In genomic region chr1:11496551-11497080, GRCh38 we compare ENCODE assay signal across 24 cellular contexts. TPM values are rescaled to one million over a fixed set of nuclear protein-coding genes. Genes with fewer than 3 reads are reported as not detected.
"Had no signal": no experiment of that assay in that cellular context is flagged by ENCODE, and none has a peak within 500 bp of the region (broad histone marks: within the 10 kb centered on the region; RNA-seq: fewer than 3 reads in every experiment).

No MANE protein-coding gene starts in this region.

- H3K9me3 ChIP-seq: gastrocnemius medialis, left lung, neutrophil, prostate gland, thoracic aorta had no signal

- H3K4me1 Mint-ChIP-seq: stimulated activated memory B cell treated with anti-CD40 and anti-IgM and Interleukin-4, amounts not matched to agents 10 μg/mL and 1 μg/mL and 100 μg/mL, for 72 hours had no signal

- H3K27me3 ChIP-seq: dorsolateral prefrontal cortex, hepatocyte, right atrium auricular region had no signal

- H3K4me1 ChIP-seq: gastrocnemius medialis, heart left ventricle, left lung, parathyroid adenoma, prostate gland, right atrium auricular region, spleen, tibial nerve had no signal

- H3K27ac Mint-ChIP-seq: naive thymus-derived CD4-positive, alpha-beta T cell; stimulated activated memory B cell treated with anti-CD40 and anti-IgM and Interleukin-4, amounts not matched to agents 10 μg/mL and 1 μg/mL and 100 μg/mL, for 72 hours had no signal

- H3K36me3 ChIP-seq: gastrocnemius medialis, heart left ventricle, left lung, neutrophil, prostate gland, right atrium auricular region, spleen, thoracic aorta, tibial nerve, upper lobe of left lung had no signal

- ATAC-seq: gastrocnemius medialis; heart left ventricle; left cardiac atrium; left lung; naive thymus-derived CD4-positive, alpha-beta T cell; stimulated activated memory B cell treated with anti-CD40 and anti-IgM and Interleukin-4, amounts not matched to agents 10 μg/mL and 1 μg/mL and 100 μg/mL, for 72 hours; stimulated activated naive CD8-positive, alpha-beta T cell treated with anti-CD3 and anti-CD28 coated beads, Interleukin-15, Interleukin-2, amounts not matched to agents 100 U/mL and 50 U/mL, for 24 hours had no signal

- H3K4me3 Mint-ChIP-seq: naive thymus-derived CD4-positive, alpha-beta T cell; stimulated activated memory B cell treated with anti-CD40 and anti-IgM and Interleukin-4, amounts not matched to agents 10 μg/mL and 1 μg/mL and 100 μg/mL, for 72 hours had no signal

- H3K4me3 ChIP-seq: dorsolateral prefrontal cortex, gastrocnemius medialis, heart left ventricle, hepatocyte, left lung, prostate gland, right atrium auricular region, skin epidermis, spleen, thoracic aorta, tibial nerve, upper lobe of left lung had no signal

- H3K79me2 ChIP-seq: hepatocyte, parathyroid adenoma had no signal

- H2AFZ ChIP-seq: hepatocyte, parathyroid adenoma had no signal

- H3K4me2 ChIP-seq: hepatocyte had no signal

- DNase-seq: effector CD4-positive, alpha-beta T cell; foreskin fibroblast; gastrocnemius medialis; heart left ventricle; left cardiac atrium; left lung; mesenchymal stem cell; midbrain; naive thymus-derived CD4-positive, alpha-beta T cell; spleen; stimulated activated CD4-positive, alpha-beta T cell treated with anti-CD3 and anti-CD28 coated beads, Interleukin-4, amount 100 ng/mL, for 4 hours; stimulated activated naive CD8-positive, alpha-beta T cell treated with anti-CD3 and anti-CD28 coated beads, Interleukin-15, Interleukin-2, amounts not matched to agents 100 U/mL and 50 U/mL, for 24 hours had no signal

- H3K27ac ChIP-seq: dorsolateral prefrontal cortex, gastrocnemius medialis, heart left ventricle, hepatocyte, left lung, neutrophil, parathyroid adenoma, prostate gland, right atrium auricular region, skin epidermis, spleen, thoracic aorta, tibial nerve, upper lobe of left lung had no signal

RNA-seq across cellular contexts. Expression of gene DISP3, which starts 17.7 kb away (rescaled TPM):
- total RNA-seq: gastrocnemius medialis, lower leg skin, thoracic aorta had no signal
